In the genomic region with DNA sequence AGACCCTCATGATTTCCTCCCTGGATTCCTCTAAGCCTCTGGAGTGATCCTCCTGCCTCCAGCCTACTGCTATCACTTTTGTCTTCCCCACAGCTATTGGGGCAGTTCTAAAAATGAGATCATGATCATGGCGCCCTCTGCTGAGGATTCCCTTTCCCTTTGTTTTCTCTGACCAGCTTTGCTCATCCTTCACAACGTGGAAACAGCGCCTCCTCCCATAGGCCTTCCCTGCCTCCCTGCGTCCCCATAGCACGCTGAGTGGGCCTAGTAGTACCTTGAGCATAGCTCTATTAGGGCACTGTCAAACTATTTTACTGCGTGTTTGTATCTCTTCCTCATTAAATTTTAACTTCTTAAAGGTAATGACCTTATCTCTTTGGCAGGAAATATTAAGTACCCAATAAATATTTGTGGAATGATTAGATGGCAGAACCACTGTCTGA, we compare ENCODE assay signal across 8 cellular contexts.
DNase-seq lines count a peak whose midpoint lies in the region; ATAC-seq, FAIRE-seq and TF ChIP-seq lines count a peak whose summit lies in the region.

No MANE protein-coding gene starts in this region.

- peak; percentile 58 for ATAC-seq in HG03354 (IDR thresholded peaks at IDR 0.05; ENCODE audit: poor library complexity, severe bottlenecking, unreplicated experiment)

- H3K36me3 ChIP-seq in A673 (ENCODE audit: insufficient read depth, low read length, poor library complexity, severe bottlenecking), result no peaks in the 10 kb centered on the region
- no peaks in the 10 kb centered on the region for H3K36me3 ChIP-seq in hepatocyte (replicated peaks; ENCODE audit: insufficient read depth, low read depth)
- no peaks in the 10 kb centered on the region for H3K36me3 ChIP-seq in small intestine (ENCODE audit: control insufficient read depth in 2 of 2, insufficient read depth in 2 of 2, low read length in 2 of 2)

- no peaks in the 10 kb centered on the region for H3K4me1 ChIP-seq in A673 (ENCODE audit: insufficient read depth, low read length, poor library complexity, severe bottlenecking)
- no peaks in the 10 kb centered on the region for H3K4me1 ChIP-seq in hepatocyte (ENCODE audit: insufficient read depth)
- no peaks in the 10 kb centered on the region for H3K4me1 ChIP-seq in small intestine (ENCODE audit: control insufficient read depth in 2 of 2, insufficient read depth in 1 of 2, low read depth in 1 of 2, low read length in 1 of 2)

- FAIRE-seq in GM12891 (lab: Jason Lieb, UNC) (peak; percentile 82), small intestine (lab: Jason Lieb, UNC) (no peak)

- no peak overlapping the region for H3K27ac Mint-ChIP-seq in activated naive CD4-positive, alpha-beta T cell treated with anti-CD3 and anti-CD28 coated beads, Interleukin-2, amount 10 ng/mL, durations not matched to agents 7 days and 5 days

- H3K27me3 Mint-ChIP-seq in activated naive CD4-positive, alpha-beta T cell treated with anti-CD3 and anti-CD28 coated beads, Interleukin-2, amount 10 ng/mL, durations not matched to agents 7 days and 5 days, result peaks cover 6% of the 10 kb centered on the region

- no peak for TF ChIP-seq POLR2A in GM12891 (IDR thresholded peaks at IDR 0.05; ENCODE audit: low read depth, low read length)

- H3K4me3 Mint-ChIP-seq in activated naive CD4-positive, alpha-beta T cell treated with anti-CD3 and anti-CD28 coated beads, Interleukin-2, amount 10 ng/mL, durations not matched to agents 7 days and 5 days, result no peak overlapping the region

- H2AFZ ChIP-seq in hepatocyte, result peak overlapping the region; percentile 10

- H4K20me1 ChIP-seq in hepatocyte (ENCODE audit: insufficient read depth, poor library complexity, severe bottlenecking), result no peaks in the 10 kb centered on the region

- 13% methylated on average over 6 of the region's 6 CpGs for whole genome bisulfite sequencing in hepatocyte (ENCODE audit: low lambda C conversion rate, missing lambda C conversion rate)
- WGBS in small intestine, 3 donors, result 6 to 19% (median 18%) methylated on average over 6 of the region's 6 CpGs

- H3K4me1 Mint-ChIP-seq in activated naive CD4-positive, alpha-beta T cell treated with anti-CD3 and anti-CD28 coated beads, Interleukin-2, amount 10 ng/mL, durations not matched to agents 7 days and 5 days, result no peaks in the 10 kb centered on the region

- H3K9me3 ChIP-seq in A673 (ENCODE audit: low read depth, low read length, poor library complexity, severe bottlenecking), result no peaks in the 10 kb centered on the region
- no peaks in the 10 kb centered on the region for H3K9me3 ChIP-seq in hepatocyte (ENCODE audit: low read depth)
- H3K9me3 ChIP-seq in small intestine (ENCODE audit: control insufficient read depth, low read depth), result no peaks in the 10 kb centered on the region

- peak; percentile 77 for TF ChIP-seq CTCF in A673 (conservative IDR thresholded peaks at IDR 0.05; ENCODE audit: low read depth, low read length)
- peak; percentile 66 for TF ChIP-seq CTCF in hepatocyte (IDR thresholded peaks at IDR 0.05; ENCODE audit: poor library complexity)

- intact Hi-C loops in A673 (cut with micrococcal nuclease; ENCODE audit: unreplicated experiment), result loop anchor here (1.0 to 5.0 kb wide), 5 partner anchors 119 to 726 kb away; no protein-coding TSS in a partner anchor

- no TSS peak for BruUV-seq in A673 (replicated peaks; lab: Mats Ljungman, UMichigan)

- no peaks in the 10 kb centered on the region for H3K9me3 Mint-ChIP-seq in activated naive CD4-positive, alpha-beta T cell treated with anti-CD3 and anti-CD28 coated beads, Interleukin-2, amount 10 ng/mL, durations not matched to agents 7 days and 5 days

- H3K9me2 ChIP-seq in hepatocyte (replicated peaks; ENCODE audit: insufficient read depth), result no peaks in the 10 kb centered on the region

- H3K36me3 Mint-ChIP-seq in activated naive CD4-positive, alpha-beta T cell treated with anti-CD3 and anti-CD28 coated beads, Interleukin-2, amount 10 ng/mL, durations not matched to agents 7 days and 5 days, result no peaks in the 10 kb centered on the region

- H3K4me3 ChIP-seq in A673 (ENCODE audit: low read depth, low read length, poor library complexity, severe bottlenecking) (no peak overlapping the region), hepatocyte (no peak overlapping the region), small intestine (ENCODE audit: low read depth in 1 of 2, low read length in 2 of 2) (no peak overlapping the region)

- H3K27me3 ChIP-seq in A673 (replicated peaks; ENCODE audit: insufficient read depth, low read depth, low read length, poor library complexity), result no peaks in the 10 kb centered on the region
- no peaks in the 10 kb centered on the region for H3K27me3 ChIP-seq in hepatocyte
- no peaks in the 10 kb centered on the region for H3K27me3 ChIP-seq in small intestine (ENCODE audit: control insufficient read depth in 2 of 2, insufficient read depth in 2 of 2, low read length in 2 of 2)

- POLR2A ChIA-PET in A673 (lab: Charles Lee; ENCODE audit: low non-redundant PET), result no interaction called here

- DNase-seq in A673 (ENCODE audit: low spot score) (peak; percentile 87), GM12891 (ENCODE audit: insufficient read length, low spot score) (no peak), NCI-H446 treated with DMSO at 0.1 percent for 48 hours (lab: John Stamatoyannopoulos, UW) (peak; percentile 79), hepatocyte (ENCODE audit: low spot score) (peak; percentile 84), small intestine (peak; percentile 68)
- DNase-seq in activated naive CD4-positive, alpha-beta T cell treated with anti-CD3 and anti-CD28 coated beads, Interleukin-2, amount 10 ng/mL, durations not matched to agents 7 days and 5 days, result peak; percentile 45
- no peak for DNase-seq in effector CD8-positive, alpha-beta T cell (lab: John Stamatoyannopoulos, UW)

- H3K27ac ChIP-seq in A673 (ENCODE audit: low read depth, low read length, poor library complexity, severe bottlenecking) (no peak overlapping the region), hepatocyte (no peak overlapping the region), small intestine (ENCODE audit: low read depth in 1 of 2, low read length in 1 of 2) (no peak overlapping the region)

- CTCF ChIA-PET in A673 (lab: Charles Lee), result interaction anchor here (0.5 to 1.5 kb wide), 6 partner anchors 9 to 1455 kb away, joined by 3 to 11 read pairs (median 4); no protein-coding TSS in a partner anchor
- CTCF ChIA-PET in activated naive CD4-positive, alpha-beta T cell treated with anti-CD3 and anti-CD28 coated beads, Interleukin-2, amount 10 ng/mL, durations not matched to agents 7 days and 5 days (lab: Charles Lee), result interaction anchor here (0.9 to 3.6 kb wide), 6 partner anchors 109 to 688 kb away, joined by 3 to 16 read pairs (median 6); no protein-coding TSS in a partner anchor

- no peaks in the 10 kb centered on the region for H3K79me2 ChIP-seq in hepatocyte

- no peak overlapping the region for H3K4me2 ChIP-seq in hepatocyte

TF ChIP-seq in GM12891, 5 proteins besides CTCF, POLR2A, EP300 and RAD21:
- TF ChIP-seq POLR2AphosphoS5 (IDR thresholded peaks at IDR 0.05; ENCODE audit: low read depth, low read length) (no peak), SPI1 (IDR thresholded peaks at IDR 0.05; ENCODE audit: low read depth, low read length) (no peak), TAF1 (IDR thresholded peaks at IDR 0.05; ENCODE audit: low read depth, low read length) (no peak), PAX5 (IDR thresholded peaks at IDR 0.05; ENCODE audit: insufficient read depth, low read length, severe bottlenecking) (no peak), POU2F2 (IDR thresholded peaks at IDR 0.05; ENCODE audit: low read depth, low read length) (no peak)

Comparison
In these comparisons a context has a peak if more than half of its experiments do, and no peak if none do; other contexts are left out.
1. DNase-seq: peak in A673 (single experiment), NCI-H446 treated with DMSO at 0.1 percent for 48 hours (single experiment), activated naive CD4-positive, alpha-beta T cell treated with anti-CD3 and anti-CD28 coated beads, Interleukin-2, amount 10 ng/mL, durations not matched to agents 7 days and 5 days (single experiment), hepatocyte (single experiment) and small intestine (single experiment); none in GM12891 (single experiment) and effector CD8-positive, alpha-beta T cell (single experiment).